Comparison of ENCODE assay signal across 29 cellular contexts in the genomic region with DNA sequence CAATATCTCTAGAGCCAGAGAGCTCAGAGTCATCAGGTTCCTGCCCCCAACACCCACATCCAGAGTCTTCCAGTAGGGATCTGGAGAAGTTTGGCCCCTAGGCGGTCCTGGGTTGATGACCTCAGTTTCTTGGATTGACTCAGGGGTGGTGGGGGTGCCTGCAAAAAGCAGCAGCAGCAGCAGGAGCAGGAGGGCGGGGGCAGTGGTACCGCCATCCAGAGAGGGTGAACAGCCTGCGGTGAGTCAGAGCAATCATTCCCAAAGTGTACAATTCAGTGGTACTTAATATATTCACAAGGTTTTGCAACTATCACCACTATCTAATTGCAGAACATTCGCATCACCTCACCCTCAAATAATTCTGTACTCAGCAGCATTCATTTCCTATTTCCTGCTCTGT. TPM values are rescaled to one million over a fixed set of nuclear protein-coding genes. Genes with fewer than 3 reads are reported as not detected.
DNase-seq lines count a peak whose midpoint lies in the region; ATAC-seq, FAIRE-seq and TF ChIP-seq lines count a peak whose summit lies in the region.
"Had no signal": no experiment of that assay in that cellular context is flagged by ENCODE, and none has a peak within 500 bp of the region (broad histone marks: within the 10 kb centered on the region; RNA-seq: fewer than 3 reads in every experiment).

No MANE protein-coding gene starts in this region.

- DNase-seq in GM03348 (ENCODE audit: low spot score), result peak; percentile 50
- DNase-seq in RKO (ENCODE audit: low spot score), result peak; percentile 9
- peak; percentile 11 to 56 for DNase-seq in fibroblast of lung (ENCODE audit: low read depth in 2 of 2)
- DNase-seq in skeletal muscle cell (ENCODE audit: low read depth), result peak; percentile 8
- no peak for DNase-seq in progenitor cell of endocrine pancreas (ENCODE audit: low spot score, unreplicated experiment)
- no peak for DNase-seq in D721Med (ENCODE audit: insufficient read length, low spot score)
- DNase-seq: activated CD4-positive, alpha-beta memory T cell treated with anti-CD3 and anti-CD28 coated beads for 36 hours; activated CD4-positive, CD25-positive, alpha-beta regulatory T cell; activated naive CD4-positive, alpha-beta T cell treated with Interleukin-2 at 50 U/mL for 16 hours; activated T-cell treated with anti-CD3 and anti-CD28 coated beads, Interleukin-2, amount 50 U/mL, for 24 hours; BE2C; Caco-2; cerebellar nuclear complex; left lung; NCI-H1092 treated with DMSO at 0.1 percent for 48 hours; NCI-H2081 treated with DMSO at 0.1 percent for 48 hours; nephron progenitor cell; psoas muscle; RPMI8226; spleen; stimulated activated CD4-positive, alpha-beta T cell treated with anti-CD3 and anti-CD28 coated beads, Interleukin-4, amount 100 ng/mL, for 24 hours; T-helper 9 cell; transverse colon had no signal

- H2AFZ ChIP-seq in fibroblast of lung (ENCODE audit: low read length), result no peak overlapping the region

- no peaks in the 10 kb centered on the region for H4K20me1 ChIP-seq in fibroblast of lung (ENCODE audit: control insufficient read depth, extremely low read depth, insufficient read depth, low read length)

- no peak overlapping the region for H3K27ac ChIP-seq in fibroblast of lung (ENCODE audit: insufficient read depth, low read length)
- H3K27ac ChIP-seq: left lung, psoas muscle, spleen, transverse colon had no signal

- ATAC-seq in HG03045 (IDR thresholded peaks at IDR 0.05; ENCODE audit: unreplicated experiment), result no peak
- ATAC-seq: esophagus mucosa, left lung, psoas muscle had no signal

- H3K27me3 Mint-ChIP-seq in progenitor cell of endocrine pancreas, result peaks cover 9% of the 10 kb centered on the region
- H3K27me3 Mint-ChIP-seq: activated CD4-positive, alpha-beta memory T cell treated with anti-CD3 and anti-CD28 coated beads for 36 hours; activated T-cell treated with anti-CD3 and anti-CD28 coated beads, Interleukin-2, amount 50 U/mL, for 24 hours had no signal

- H3K4me2 ChIP-seq in fibroblast of lung (ENCODE audit: extremely low read depth, insufficient read depth, low read length), result no peak overlapping the region

- no peaks in the 10 kb centered on the region for H3K79me2 ChIP-seq in fibroblast of lung (ENCODE audit: control insufficient read depth, insufficient read depth, low read length)

- H3K27ac Mint-ChIP-seq in progenitor cell of endocrine pancreas, result no peak overlapping the region
- H3K27ac Mint-ChIP-seq: activated CD4-positive, alpha-beta memory T cell treated with anti-CD3 and anti-CD28 coated beads for 36 hours; activated T-cell treated with anti-CD3 and anti-CD28 coated beads, Interleukin-2, amount 50 U/mL, for 24 hours; nephron progenitor cell; stimulated activated naive CD8-positive, alpha-beta T cell treated with anti-CD3 and anti-CD28 coated beads, Interleukin-15, Interleukin-2, amounts not matched to agents 100 ng/mL and 50 ng/mL, for 24 hours had no signal

- H3K9ac ChIP-seq in fibroblast of lung (ENCODE audit: insufficient read depth, low read length), result no peak overlapping the region

- no peaks in the 10 kb centered on the region for H3K36me3 Mint-ChIP-seq in progenitor cell of endocrine pancreas (ENCODE audit: insufficient read depth)
- H3K36me3 Mint-ChIP-seq: activated CD4-positive, alpha-beta memory T cell treated with anti-CD3 and anti-CD28 coated beads for 36 hours had no signal

- no peak for TF ChIP-seq CTCF in fibroblast of lung (conservative IDR thresholded peaks at IDR 0.05 in 1 of 2, IDR thresholded peaks at IDR 0.05 in 1 of 2; ENCODE audit: low read depth in 1 of 2, low read length in 2 of 2)
- TF ChIP-seq CTCF in progenitor cell of endocrine pancreas (IDR thresholded peaks at IDR 0.05; ENCODE audit: unreplicated experiment), result no peak
- TF ChIP-seq CTCF in D721Med (IDR thresholded peaks at IDR 0.05; ENCODE audit: insufficient read depth, missing control alignments), result no peak

- no peak for FAIRE-seq in D721Med (lab: Jason Lieb, UNC)
- FAIRE-seq: GM18507 had no signal

- H3K9me3 Mint-ChIP-seq in progenitor cell of endocrine pancreas (ENCODE audit: low read depth), result no peaks in the 10 kb centered on the region
- H3K9me3 Mint-ChIP-seq: activated CD4-positive, alpha-beta memory T cell treated with anti-CD3 and anti-CD28 coated beads for 36 hours; activated T-cell treated with anti-CD3 and anti-CD28 coated beads, Interleukin-2, amount 50 U/mL, for 24 hours; nephron progenitor cell; stimulated activated naive CD8-positive, alpha-beta T cell treated with anti-CD3 and anti-CD28 coated beads, Interleukin-15, Interleukin-2, amounts not matched to agents 100 ng/mL and 50 ng/mL, for 24 hours had no signal

- H3K9me3 ChIP-seq in fibroblast of lung (ENCODE audit: control insufficient read depth, insufficient read depth, low read depth, low read length), result no peaks in the 10 kb centered on the region
- H3K9me3 ChIP-seq: BE2C, Caco-2, left lung, psoas muscle, spleen, transverse colon had no signal

- peaks cover 4% of the 10 kb centered on the region for H3K27me3 ChIP-seq in fibroblast of lung (ENCODE audit: control insufficient read depth, insufficient read depth, low read length)
- H3K27me3 ChIP-seq: left lung, transverse colon had no signal

- H3K4me3 ChIP-seq in fibroblast of lung (replicated peaks in 1 of 4; ENCODE audit: control extremely low read depth in 1 of 4, insufficient read depth in 1 of 4, low read depth in 3 of 4, low read length in 4 of 4), result no peak overlapping the region
- no peak overlapping the region for H3K4me3 ChIP-seq in skeletal muscle cell (ENCODE audit: low read depth, low read length)
- H3K4me3 ChIP-seq: left lung, psoas muscle, spleen, transverse colon had no signal

- no peaks in the 10 kb centered on the region for H3K4me1 ChIP-seq in fibroblast of lung (ENCODE audit: control insufficient read depth, extremely low read depth, insufficient read depth, low read length)
- H3K4me1 ChIP-seq: BE2C, Caco-2, left lung, psoas muscle, transverse colon had no signal

- H3K36me3 ChIP-seq in fibroblast of lung (ENCODE audit: control insufficient read depth, insufficient read depth, low read length), result no peaks in the 10 kb centered on the region
- H3K36me3 ChIP-seq: BE2C, left lung, spleen, transverse colon had no signal

- no peaks in the 10 kb centered on the region for H3K4me1 Mint-ChIP-seq in progenitor cell of endocrine pancreas (ENCODE audit: low read depth)
- H3K4me1 Mint-ChIP-seq: nephron progenitor cell had no signal

- no peak overlapping the region for H3K4me3 Mint-ChIP-seq in progenitor cell of endocrine pancreas (ENCODE audit: low read depth)
- H3K4me3 Mint-ChIP-seq: activated CD4-positive, alpha-beta memory T cell treated with anti-CD3 and anti-CD28 coated beads for 36 hours; activated T-cell treated with anti-CD3 and anti-CD28 coated beads, Interleukin-2, amount 50 U/mL, for 24 hours; nephron progenitor cell; stimulated activated naive CD8-positive, alpha-beta T cell treated with anti-CD3 and anti-CD28 coated beads, Interleukin-15, Interleukin-2, amounts not matched to agents 100 ng/mL and 50 ng/mL, for 24 hours had no signal

RNA-seq across cellular contexts. Expression of a gene that starts 9.9 kb away (rescaled TPM):
- total RNA-seq in fibroblast of lung (not detected in 2 replicates), progenitor cell of endocrine pancreas (not detected in 2 replicates)
- polyA plus RNA-seq in fibroblast of lung, result not detected in 2 replicates
- not detected in 2 replicates for polyA plus RNA-seq in fibroblast of lung (2012)
- polyA minus RNA-seq in fibroblast of lung (ENCODE audit: low replicate concordance), result not detected in 2 replicates
- total RNA-seq: activated CD4-positive, alpha-beta memory T cell treated with anti-CD3 and anti-CD28 coated beads for 36 hours; Caco-2; esophagus mucosa; mononuclear cell; NCI-H460; psoas muscle; spleen; transverse colon had no signal
- polyA plus RNA-seq: spleen had no signal

RNA-seq across cellular contexts. Expression of a gene that starts 23.8 kb away (rescaled TPM):
- under 0.01 and 0.66 TPM in 2 replicates for total RNA-seq in fibroblast of lung
- polyA plus RNA-seq in fibroblast of lung, result 0.03 and 0.08 TPM in 2 replicates
- 0.05 and 0.06 TPM in 2 replicates for polyA plus RNA-seq in fibroblast of lung (2012)
- polyA minus RNA-seq in fibroblast of lung (ENCODE audit: low replicate concordance), result not detected in 2 replicates
- 0.31 and 0.46 TPM in 2 replicates for total RNA-seq in progenitor cell of endocrine pancreas
- total RNA-seq: activated CD4-positive, alpha-beta memory T cell treated with anti-CD3 and anti-CD28 coated beads for 36 hours; Caco-2; esophagus mucosa; mononuclear cell; psoas muscle; transverse colon had no signal

RNA-seq across cellular contexts. Expression of a gene that starts 56.1 kb away (rescaled TPM):
- 2.5 and 4.6 TPM in 2 replicates for total RNA-seq in fibroblast of lung
- polyA plus RNA-seq in fibroblast of lung, result 3.8 and 5.8 TPM in 2 replicates
- 4.8 and 9.4 TPM in 2 replicates for polyA plus RNA-seq in fibroblast of lung (2012)
- 1.1 and 8.5 TPM in 2 replicates for polyA minus RNA-seq in fibroblast of lung (ENCODE audit: low replicate concordance)
- total RNA-seq in progenitor cell of endocrine pancreas, result 12.6 and 16.6 TPM in 2 replicates

Comparison
In these comparisons a context has a peak if more than half of its experiments do, and no peak if none do; other contexts are left out.
1. DNase-seq: peak in GM03348 (single experiment), RKO (single experiment), fibroblast of lung (2 of 2) and skeletal muscle cell (single experiment); none in progenitor cell of endocrine pancreas (single experiment) and D721Med (single experiment).